1 cellular context compared by ENCODE assay signal in genomic region chr7:79504607-79505389, GRCh38.
TF ChIP-seq lines count a peak whose summit lies in the region.

No MANE protein-coding gene starts in this region.

TF ChIP-seq in H1, 55 proteins besides CTCF, POLR2A, EP300 and RAD21:
- TF ChIP-seq RNF2 (IDR thresholded peaks at IDR 0.05; ENCODE audit: borderline replicate concordance, low read depth, low read length, missing control alignments, poor library complexity, severe bottlenecking), result no peak
- no peak for TF ChIP-seq TAF1 (IDR thresholded peaks at IDR 0.05; ENCODE audit: low read depth, low read length)
- TF ChIP-seq KDM1A (IDR thresholded peaks at IDR 0.05; ENCODE audit: borderline replicate concordance, low read length), result no peak
- no peak for TF ChIP-seq TBP (IDR thresholded peaks at IDR 0.05; ENCODE audit: low read depth, low read length)
- no peak for TF ChIP-seq YY1 (IDR thresholded peaks at IDR 0.05; ENCODE audit: low read depth, low read length)
- TF ChIP-seq TCF12 (IDR thresholded peaks at IDR 0.05; ENCODE audit: low read depth, low read length), result no peak
- no peak for TF ChIP-seq TAF7 (optimal IDR thresholded peaks at IDR 0.05; ENCODE audit: borderline replicate concordance, low read depth, low read length)
